Comparison of ENCODE assay signal across 22 cellular contexts in genomic region chr15:35043380-35044095, GRCh38. TPM values are rescaled to one million over a fixed set of nuclear protein-coding genes. Genes with fewer than 3 reads are reported as not detected.
DNase-seq lines count a peak whose midpoint lies in the region; ATAC-seq lines count a peak whose summit lies in the region.
"Had no signal": no experiment of that assay in that cellular context is flagged by ENCODE, and none has a peak within 500 bp of the region (broad histone marks: within the 10 kb centered on the region; RNA-seq: fewer than 3 reads in every experiment).

No MANE protein-coding gene starts in this region.

- H3K4me3 Mint-ChIP-seq in activated CD4-positive, alpha-beta T cell treated with anti-CD3 and anti-CD28 coated beads for 36 hours, result no peak overlapping the region
- no peak overlapping the region for H3K4me3 Mint-ChIP-seq in activated naive CD8-positive, alpha-beta T cell
- H3K4me3 Mint-ChIP-seq: CD8-positive, alpha-beta T cell had no signal

- H3K27me3 Mint-ChIP-seq in activated CD4-positive, alpha-beta T cell treated with anti-CD3 and anti-CD28 coated beads for 36 hours, result peaks cover 4% of the 10 kb centered on the region
- no peaks in the 10 kb centered on the region for H3K27me3 Mint-ChIP-seq in activated naive CD8-positive, alpha-beta T cell

- peak overlapping the region; percentile 53 for H3K27ac Mint-ChIP-seq in activated CD4-positive, alpha-beta T cell treated with anti-CD3 and anti-CD28 coated beads for 36 hours
- peak overlapping the region; percentile 4 for H3K27ac Mint-ChIP-seq in activated naive CD8-positive, alpha-beta T cell
- H3K27ac Mint-ChIP-seq: CD8-positive, alpha-beta T cell had no signal

- POLR2A ChIA-PET in activated CD4-positive, alpha-beta T cell treated with anti-CD3 and anti-CD28 coated beads for 36 hours (lab: Charles Lee), result no interaction called here

- H3K4me3 ChIP-seq in skeletal muscle cell (ENCODE audit: low read depth, low read length), result no peak overlapping the region
- H3K4me3 ChIP-seq: smooth muscle cell, upper lobe of left lung had no signal

- H3K36me3 Mint-ChIP-seq in activated CD4-positive, alpha-beta T cell treated with anti-CD3 and anti-CD28 coated beads for 36 hours (ENCODE audit: low read depth), result no peaks in the 10 kb centered on the region
- no peaks in the 10 kb centered on the region for H3K36me3 Mint-ChIP-seq in activated naive CD8-positive, alpha-beta T cell
- H3K36me3 Mint-ChIP-seq: CD8-positive, alpha-beta T cell had no signal

- ATAC-seq in activated CD4-positive, alpha-beta T cell treated with anti-CD3 and anti-CD28 coated beads for 36 hours, result no peak
- ATAC-seq in HG03354 (IDR thresholded peaks at IDR 0.05; ENCODE audit: poor library complexity, severe bottlenecking, unreplicated experiment), result no peak
- no peak for ATAC-seq in GM19395 (IDR thresholded peaks at IDR 0.05; ENCODE audit: unreplicated experiment)
- ATAC-seq: CD8-positive, alpha-beta T cell; foreskin keratinocyte; left lobe of liver; Right ventricle myocardium inferior had no signal

- H3K9me3 Mint-ChIP-seq in activated CD4-positive, alpha-beta T cell treated with anti-CD3 and anti-CD28 coated beads for 36 hours (ENCODE audit: low read depth), result no peaks in the 10 kb centered on the region
- H3K9me3 Mint-ChIP-seq in activated naive CD8-positive, alpha-beta T cell (ENCODE audit: low read depth), result no peaks in the 10 kb centered on the region
- H3K9me3 Mint-ChIP-seq: CD8-positive, alpha-beta T cell had no signal

- intact Hi-C loops in activated CD4-positive, alpha-beta T cell treated with anti-CD3 and anti-CD28 coated beads for 36 hours (cut with DNase I, micrococcal nuclease), result no loop called here

- DNase-seq in activated CD4-positive, alpha-beta T cell treated with anti-CD3 and anti-CD28 coated beads for 36 hours, result no peak
- DNase-seq in activated CD4-positive, alpha-beta T cell treated with anti-CD3 and anti-CD28 coated beads, Interleukin-2, amount 50 U/mL, for 4 hours, result no peak
- DNase-seq in NAMALWA (ENCODE audit: low spot score), result peak; percentile 13
- peak; percentile 11 for DNase-seq in skeletal muscle cell (ENCODE audit: low read depth)
- no peak for DNase-seq in activated effector memory CD4-positive, alpha-beta T cell treated with Interleukin-2 at 50 U/mL for 16 hours
- DNase-seq: activated CD4-positive, alpha-beta T cell treated with anti-CD3 and anti-CD28 coated beads for 4 hours; caudate nucleus; CD8-positive, alpha-beta T cell; DND-41; effector memory CD4-positive, alpha-beta T cell; foreskin keratinocyte; IMR-90; NCI-H1436; T-helper 2 cell; upper lobe of left lung had no signal

- peaks cover 5% of the 10 kb centered on the region for H3K4me1 Mint-ChIP-seq in activated CD4-positive, alpha-beta T cell treated with anti-CD3 and anti-CD28 coated beads for 36 hours
- peaks cover 4% of the 10 kb centered on the region for H3K4me1 Mint-ChIP-seq in activated naive CD8-positive, alpha-beta T cell (ENCODE audit: low read depth)

- CTCF ChIA-PET in activated CD4-positive, alpha-beta T cell treated with anti-CD3 and anti-CD28 coated beads for 36 hours (lab: Charles Lee), result interaction anchor here (0.5 kb wide), 1 partner anchor 12 kb away, joined by 3 read pairs; no protein-coding TSS in a partner anchor

RNA-seq across cellular contexts. Expression of gene NANOGP8, which starts 41.6 kb away (rescaled TPM):
- not detected for total RNA-seq in activated CD4-positive, alpha-beta T cell treated with anti-CD3 and anti-CD28 coated beads for 36 hours
- total RNA-seq: A172; CD8-positive, alpha-beta T cell; foreskin keratinocyte; IMR-90; Right ventricle myocardium inferior; smooth muscle cell had no signal

RNA-seq across cellular contexts. Expression of gene ZNF770, which starts 55.5 kb away (rescaled TPM):
- total RNA-seq in activated CD4-positive, alpha-beta T cell treated with anti-CD3 and anti-CD28 coated beads for 36 hours, result 10 to 100 TPM; 64.1 to 65.1 TPM

Comparison
In these comparisons a context has a peak if more than half of its experiments do, and no peak if none do; other contexts are left out.
1. DNase-seq: peak in NAMALWA (single experiment) and skeletal muscle cell (single experiment); none in activated CD4-positive, alpha-beta T cell treated with anti-CD3 and anti-CD28 coated beads for 36 hours (single experiment), activated CD4-positive, alpha-beta T cell treated with anti-CD3 and anti-CD28 coated beads, Interleukin-2, amount 50 U/mL, for 4 hours (0 of 2) and activated effector memory CD4-positive, alpha-beta T cell treated with Interleukin-2 at 50 U/mL for 16 hours (single experiment).